In genomic region chr13:109326601-109327000, GRCh38 we compare ENCODE assay signal across 31 cellular contexts.
DNase-seq lines count a peak whose midpoint lies in the region; FAIRE-seq and TF ChIP-seq lines count a peak whose summit lies in the region.
"Had no signal": no experiment of that assay in that cellular context is flagged by ENCODE, and none has a peak within 500 bp of the region (broad histone marks: within the 10 kb centered on the region; RNA-seq: fewer than 3 reads in every experiment).

No MANE protein-coding gene starts in this region.

- WGBS in esophagus muscularis mucosa, result 91% methylated on average over 9 of the region's 9 CpGs
- WGBS in mesendoderm (ENCODE audit: extremely low coverage, insufficient coverage, low lambda C conversion rate), result no CpG with 5 or more reads among the region's 9 CpGs

- no peak for TF ChIP-seq CTCF in esophagus muscularis mucosa (IDR thresholded peaks at IDR 0.05)

- no peak overlapping the region for H2BK15ac ChIP-seq in mesendoderm (replicated peaks; ENCODE audit: low read depth)

- peak overlapping the region; percentile 16 for H3K4ac ChIP-seq in mesendoderm (ENCODE audit: low read depth, low read length)

- no peak overlapping the region for H3K9ac ChIP-seq in mesendoderm (ENCODE audit: low read length)
- H3K9ac ChIP-seq: BLaER1; BLaER1 treated with 17β-estradiol and CSF1 and Interleukin-3, amounts not matched to agents 10 nM and 100 nM had no signal

- no peaks in the 10 kb centered on the region for H3K79me1 ChIP-seq in mesendoderm (ENCODE audit: low read length)

- no peak overlapping the region for H3K23ac ChIP-seq in mesendoderm (ENCODE audit: low read length)

- no peak for TF ChIP-seq POLR2A in esophagus muscularis mucosa (IDR thresholded peaks at IDR 0.05; ENCODE audit: low read depth)
- TF ChIP-seq POLR2A in GM12891 (IDR thresholded peaks at IDR 0.05; ENCODE audit: low read depth, low read length), result no peak

- H3K27ac ChIP-seq in esophagus muscularis mucosa (replicated peaks in 1 of 4) (no peak overlapping the region), mesendoderm (ENCODE audit: low read depth, low read length) (no peak overlapping the region)
- H3K27ac ChIP-seq: 22Rv1; A549; BLaER1; BLaER1 treated with 17β-estradiol and CSF1 and Interleukin-3, amounts not matched to agents 10 nM and 100 nM; C4-2B had no signal

- H2BK5ac ChIP-seq in mesendoderm (ENCODE audit: low read length), result no peak overlapping the region

- H3K56ac ChIP-seq in mesendoderm (ENCODE audit: low read length), result no peak overlapping the region

- H3K79me2 ChIP-seq in mesendoderm (ENCODE audit: control insufficient read depth, insufficient read depth, low read length), result no peaks in the 10 kb centered on the region

- H2BK120ac ChIP-seq in mesendoderm (ENCODE audit: low read depth, low read length), result no peak overlapping the region

- H3K27me3 ChIP-seq in esophagus muscularis mucosa, result no peaks in the 10 kb centered on the region
- no peaks in the 10 kb centered on the region for H3K27me3 ChIP-seq in mesendoderm (ENCODE audit: insufficient read depth, low read length, poor library complexity)
- H3K27me3 ChIP-seq: BE2C; BLaER1; BLaER1 treated with 17β-estradiol and CSF1 and Interleukin-3, amounts not matched to agents 10 nM and 100 nM had no signal

- no peak for TF ChIP-seq EP300 in esophagus muscularis mucosa (IDR thresholded peaks at IDR 0.05)

- H4K5ac ChIP-seq in mesendoderm (ENCODE audit: low read length), result no peak overlapping the region

- no peaks in the 10 kb centered on the region for H3K36me3 ChIP-seq in esophagus muscularis mucosa
- H3K36me3 ChIP-seq in mesendoderm (ENCODE audit: control insufficient read depth, insufficient read depth, low read length), result no peaks in the 10 kb centered on the region
- H3K36me3 ChIP-seq: BE2C; BLaER1; BLaER1 treated with 17β-estradiol and CSF1 and Interleukin-3, amounts not matched to agents 10 nM and 100 nM had no signal

- H3K9me3 ChIP-seq in esophagus muscularis mucosa, result no peaks in the 10 kb centered on the region
- H3K9me3 ChIP-seq: A549; BE2C; BLaER1; BLaER1 treated with 17β-estradiol and CSF1 and Interleukin-3, amounts not matched to agents 10 nM and 100 nM; Caco-2 had no signal

- H3K4me1 ChIP-seq in esophagus muscularis mucosa (no peaks in the 10 kb centered on the region), mesendoderm (ENCODE audit: control insufficient read depth, low read depth, low read length) (no peaks in the 10 kb centered on the region)
- H3K4me1 ChIP-seq: A549; BLaER1; BLaER1 treated with 17β-estradiol and CSF1 and Interleukin-3, amounts not matched to agents 10 nM and 100 nM had no signal

- H3K4me3 ChIP-seq in esophagus muscularis mucosa, result no peak overlapping the region
- H3K4me3 ChIP-seq in mesendoderm (ENCODE audit: low read length), result no peak overlapping the region
- H3K4me3 ChIP-seq: A549; BLaER1; BLaER1 treated with 17β-estradiol and CSF1 and Interleukin-3, amounts not matched to agents 10 nM and 100 nM had no signal

- no peak overlapping the region for H2AK5ac ChIP-seq in mesendoderm (ENCODE audit: low read length)

- no peak overlapping the region for H3K4me2 ChIP-seq in mesendoderm (ENCODE audit: low read length)
- H3K4me2 ChIP-seq: A549; BLaER1; BLaER1 treated with 17β-estradiol and CSF1 and Interleukin-3, amounts not matched to agents 10 nM and 100 nM had no signal

- H3K18ac ChIP-seq in mesendoderm (ENCODE audit: low read length), result no peak overlapping the region

- no peak for FAIRE-seq in GM12891 (lab: Jason Lieb, UNC)
- FAIRE-seq: A204.1, A549, D721Med had no signal

- DNase-seq in esophagus muscularis mucosa (ENCODE audit: extremely low spot score) (peak; percentile 89), mesendoderm (no peak), GM12891 (ENCODE audit: insufficient read length, low spot score) (no peak)
- no peak for DNase-seq in activated effector memory CD4-positive, alpha-beta T cell treated with anti-CD3 and anti-CD28 coated beads, Interleukin-2, amount 50 U/mL, for 16 hours
- DNase-seq: 8988T; ACHN; AML-193; BE2C; C1 segment of cervical spinal cord; Calu3; CD4-positive, alpha-beta memory T cell; CD4-positive, alpha-beta T cell; CD4-positive, CD25-positive, alpha-beta regulatory T cell; CD8-positive, alpha-beta memory T cell; CD8-positive, alpha-beta T cell; COR-L47; DMS 273 treated with DMSO at 0.1 percent for 48 hours; DMS153; DMS53; DMS79; DMS79 treated with DMSO at 0.1 percent for 48 hours; DND-41; EL had no signal

- intact Hi-C loops in esophagus muscularis mucosa (cut with DNase I), result no loop called here

- no peak overlapping the region for H4K8ac ChIP-seq in mesendoderm (ENCODE audit: low read depth, low read length)

TF ChIP-seq in GM12891, 5 proteins besides CTCF, POLR2A, EP300 and RAD21:
- no peak for TF ChIP-seq POLR2AphosphoS5 (IDR thresholded peaks at IDR 0.05; ENCODE audit: low read depth, low read length)
- TF ChIP-seq SPI1 (IDR thresholded peaks at IDR 0.05; ENCODE audit: low read depth, low read length), result no peak
- TF ChIP-seq PAX5 (IDR thresholded peaks at IDR 0.05; ENCODE audit: insufficient read depth, low read length, severe bottlenecking), result no peak
- no peak for TF ChIP-seq TAF1 (IDR thresholded peaks at IDR 0.05; ENCODE audit: low read depth, low read length)
- no peak for TF ChIP-seq POU2F2 (IDR thresholded peaks at IDR 0.05; ENCODE audit: low read depth, low read length)
